8 cellular contexts compared by ENCODE assay signal in the genomic region with DNA sequence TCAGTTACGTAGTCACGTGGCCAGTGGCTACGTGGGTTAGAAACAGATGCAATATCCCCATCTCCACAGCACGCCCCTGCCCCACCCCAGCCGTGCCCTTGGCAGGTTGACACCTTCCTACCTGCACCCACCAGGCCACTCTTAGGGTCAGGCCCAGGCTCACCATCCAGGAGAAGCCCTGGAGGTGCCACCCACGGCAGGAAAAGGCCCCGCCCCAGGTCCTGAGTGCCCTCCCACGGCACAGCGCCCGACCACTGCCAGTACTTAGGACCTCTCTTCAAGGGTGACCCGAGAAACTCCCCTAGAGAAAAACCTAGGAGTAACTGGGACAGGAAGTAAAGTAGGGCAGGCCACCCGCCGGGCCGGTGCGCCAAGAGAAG. TPM values are rescaled to one million over a fixed set of nuclear protein-coding genes. Genes with fewer than 3 reads are reported as not detected.
A peak's percentile ranks its signal among the peaks of the same experiment; 100 is the strongest.
DNase-seq lines count a peak whose midpoint lies in the region; ATAC-seq and TF ChIP-seq lines count a peak whose summit lies in the region.

No MANE protein-coding gene starts in this region.

- WGBS in ectodermal cell, 2 experiments: 79 to 82% methylated on average over 15 of the region's 15 CpGs

- H3K4me3 ChIP-seq in DND-41 (ENCODE audit: low read depth in 1 of 2, low read length in 2 of 2) (peak overlapping the region in 1 of 2 experiments; percentile 95; a peak in 3 of 4 replicates), MG63 (peak overlapping the region; percentile 78), ectodermal cell (ENCODE audit: insufficient read depth, low read depth, low read length) (peak overlapping the region; percentile 83), parathyroid adenoma (ENCODE audit: low read depth, low read length) (peak overlapping the region; percentile 84)

- H2AFZ ChIP-seq in DND-41 (ENCODE audit: low read depth, low read length) (no peak overlapping the region), parathyroid adenoma (no peak overlapping the region)

- H3K36me3 ChIP-seq in DND-41 (ENCODE audit: insufficient read depth, low read length) (peaks cover 59% of the 10 kb centered on the region), MG63 (peaks cover 54% of the 10 kb centered on the region), ectodermal cell (ENCODE audit: control insufficient read depth, insufficient read depth, low read length) (peaks cover 38% of the 10 kb centered on the region), parathyroid adenoma (ENCODE audit: control insufficient read depth, insufficient read depth, low read length) (no peaks in the 10 kb centered on the region)

- H3K4me1 ChIP-seq in DND-41 (ENCODE audit: insufficient read depth, low read length) (peaks cover 40% of the 10 kb centered on the region), ectodermal cell (ENCODE audit: control insufficient read depth, insufficient read depth, low read length) (no peaks in the 10 kb centered on the region), parathyroid adenoma (no peaks in the 10 kb centered on the region)

- ATAC-seq in DND-41 (ENCODE audit: insufficient read depth, low read depth): no peak
- ATAC-seq in GM18511 (IDR thresholded peaks at IDR 0.05; ENCODE audit: unreplicated experiment): no peak
- no peak for ATAC-seq in GM21737 (IDR thresholded peaks at IDR 0.05; ENCODE audit: unreplicated experiment)

- peak overlapping the region; percentile 73 for H3K4me2 ChIP-seq in DND-41 (ENCODE audit: insufficient read depth, low read length)
- H3K4me2 ChIP-seq in parathyroid adenoma (ENCODE audit: low read length): peak overlapping the region; percentile 54

- peaks cover 70% of the 10 kb centered on the region for H3K79me2 ChIP-seq in DND-41 (ENCODE audit: insufficient read depth, low read length)
- peaks cover 1% of the 10 kb centered on the region for H3K79me2 ChIP-seq in parathyroid adenoma

- TF ChIP-seq CTCF in DND-41 (IDR thresholded peaks at IDR 0.05; ENCODE audit: borderline replicate concordance, extremely low read depth, low read length, poor library complexity, severe bottlenecking) (no peak), parathyroid adenoma (IDR thresholded peaks at IDR 0.05) (no peak)

- peaks cover 54% of the 10 kb centered on the region for H4K20me1 ChIP-seq in DND-41 (ENCODE audit: insufficient read depth, low read length)

- H3K9me3 ChIP-seq in DND-41 (ENCODE audit: insufficient read depth, low read length, severe bottlenecking) (no peaks in the 10 kb centered on the region), MG63 (no peaks in the 10 kb centered on the region), ectodermal cell (ENCODE audit: control insufficient read depth, low read length) (no peaks in the 10 kb centered on the region), parathyroid adenoma (ENCODE audit: control insufficient read depth, low read length) (no peaks in the 10 kb centered on the region)

- H3K9ac ChIP-seq in DND-41 (ENCODE audit: low read depth, low read length): peak overlapping the region; percentile 78
- no peak overlapping the region for H3K9ac ChIP-seq in parathyroid adenoma

- no peak overlapping the region for H3K27ac ChIP-seq in DND-41 (ENCODE audit: low read length)
- no peak overlapping the region for H3K27ac ChIP-seq in ectodermal cell (ENCODE audit: insufficient read depth, low read depth, low read length, poor library complexity, severe bottlenecking)
- no peak overlapping the region for H3K27ac ChIP-seq in parathyroid adenoma

- no peaks in the 10 kb centered on the region for H3K27me3 ChIP-seq in DND-41 (ENCODE audit: insufficient read depth, low read length, poor library complexity)
- H3K27me3 ChIP-seq in MG63: no peaks in the 10 kb centered on the region
- H3K27me3 ChIP-seq in ectodermal cell (ENCODE audit: control insufficient read depth, insufficient read depth, low read length, poor library complexity, severe bottlenecking): no peaks in the 10 kb centered on the region
- no peaks in the 10 kb centered on the region for H3K27me3 ChIP-seq in parathyroid adenoma (ENCODE audit: control insufficient read depth, insufficient read depth, low read length)

- no peak for DNase-seq in DND-41
- no peak for DNase-seq in MG63
- no peak for DNase-seq in cortex of kidney (lab: John Stamatoyannopoulos, UW)
- no peak for DNase-seq in occipital lobe (lab: John Stamatoyannopoulos, UW)

RNA-seq across cellular contexts. Expression of a gene that starts 1.5 kb away (rescaled TPM):
- total RNA-seq in MG63 (2014; rRNA removed; shearing (Covaris generic); ENCODE audit: low replicate concordance): 38.6 and 39.0 TPM in 2 replicates
- 29.8 TPM for polyA plus RNA-seq in ectodermal cell (2013, experiment 1 of 4)
- polyA plus RNA-seq in ectodermal cell (2013, experiment 2 of 4): 26.1 TPM
- 28.7 TPM for polyA plus RNA-seq in ectodermal cell (2013, experiment 3 of 4)
- 31.2 TPM for polyA plus RNA-seq in ectodermal cell (2013, experiment 4 of 4)
- total RNA-seq in occipital lobe: 4.1 TPM

RNA-seq across cellular contexts. Expression of a gene that starts 7.5 kb away (rescaled TPM):
- total RNA-seq in MG63 (2014; rRNA removed; shearing (Covaris generic); ENCODE audit: low replicate concordance): 46.6 and 83.8 TPM in 2 replicates
- polyA plus RNA-seq in ectodermal cell (2013, experiment 1 of 4): 61.8 TPM
- 50.4 TPM for polyA plus RNA-seq in ectodermal cell (2013, experiment 2 of 4)
- polyA plus RNA-seq in ectodermal cell (2013, experiment 3 of 4): 52.6 TPM
- polyA plus RNA-seq in ectodermal cell (2013, experiment 4 of 4): 56.9 TPM
- 24.8 TPM for total RNA-seq in occipital lobe

RNA-seq across cellular contexts. Expression of a gene that starts 19.1 kb away (rescaled TPM):
- total RNA-seq in MG63 (2014; rRNA removed; shearing (Covaris generic); ENCODE audit: low replicate concordance): 324 and 413 TPM in 2 replicates
- 309 TPM for polyA plus RNA-seq in ectodermal cell (2013, experiment 1 of 4)
- 278 TPM for polyA plus RNA-seq in ectodermal cell (2013, experiment 2 of 4)
- 253 TPM for polyA plus RNA-seq in ectodermal cell (2013, experiment 3 of 4)
- 274 TPM for polyA plus RNA-seq in ectodermal cell (2013, experiment 4 of 4)
- total RNA-seq in occipital lobe: 96.2 TPM

RNA-seq across cellular contexts. Expression of a gene that starts 38.5 kb away (rescaled TPM):
- 246 and 425 TPM in 2 replicates for total RNA-seq in MG63 (2014; rRNA removed; shearing (Covaris generic); ENCODE audit: low replicate concordance)
- polyA plus RNA-seq in ectodermal cell (2013, experiment 1 of 4): 99.6 TPM
- polyA plus RNA-seq in ectodermal cell (2013, experiment 2 of 4): 91.8 TPM
- polyA plus RNA-seq in ectodermal cell (2013, experiment 3 of 4): 107 TPM
- polyA plus RNA-seq in ectodermal cell (2013, experiment 4 of 4): 114 TPM
- 91.6 TPM for total RNA-seq in occipital lobe

RNA-seq across cellular contexts. Expression of a gene that starts 48.1 kb away (rescaled TPM):
- total RNA-seq in MG63 (2014; rRNA removed; shearing (Covaris generic); ENCODE audit: low replicate concordance): 0.20 and 4.8 TPM in 2 replicates
- polyA plus RNA-seq in ectodermal cell (2013, experiment 1 of 4): 0.63 TPM
- 0.62 TPM for polyA plus RNA-seq in ectodermal cell (2013, experiment 2 of 4)
- 0.64 TPM for polyA plus RNA-seq in ectodermal cell (2013, experiment 3 of 4)
- 0.36 TPM for polyA plus RNA-seq in ectodermal cell (2013, experiment 4 of 4)
- total RNA-seq in occipital lobe: 1.1 TPM
